ENCODE assay signal across 1 cellular context in the genomic region with DNA sequence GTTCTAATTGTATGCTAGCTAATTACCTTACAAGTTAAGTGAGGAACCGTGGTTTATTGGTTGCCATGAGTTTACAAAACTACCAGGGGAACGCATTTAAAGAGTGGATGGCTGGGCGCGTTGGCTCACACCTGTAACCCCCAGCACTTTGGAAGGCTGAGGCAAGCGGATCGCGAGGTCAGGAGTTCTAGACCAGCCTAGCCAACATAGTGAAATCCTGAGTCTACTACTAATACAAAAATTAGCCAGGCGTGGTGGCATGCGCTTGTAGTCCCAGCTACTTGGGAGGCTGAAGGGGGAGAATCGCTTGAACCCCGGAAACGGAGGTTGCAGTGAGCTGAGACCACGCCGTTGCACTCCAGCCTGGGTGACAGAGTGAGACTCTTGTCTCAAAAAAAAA.
TF ChIP-seq lines count a peak whose summit lies in the region.

No MANE protein-coding gene starts in this region.

TF ChIP-seq in H1, 55 proteins besides CTCF, POLR2A, EP300 and RAD21:
- TF ChIP-seq BCL11A (IDR thresholded peaks at IDR 0.05; ENCODE audit: low read depth in 2 of 2, low read length in 2 of 2) (no peak), TEAD4 (IDR thresholded peaks at IDR 0.05; ENCODE audit: low read depth, low read length) (no peak), CHD1 (IDR thresholded peaks at IDR 0.05; ENCODE audit: low read depth, low read length) (no peak), FOSL1 (IDR thresholded peaks at IDR 0.05; ENCODE audit: insufficient read depth, low read depth, low read length) (no peak), NANOG (IDR thresholded peaks at IDR 0.05; ENCODE audit: insufficient read depth, low read depth, low read length, poor library complexity, severe bottlenecking) (no peak)
- TF ChIP-seq, protein P1, sequence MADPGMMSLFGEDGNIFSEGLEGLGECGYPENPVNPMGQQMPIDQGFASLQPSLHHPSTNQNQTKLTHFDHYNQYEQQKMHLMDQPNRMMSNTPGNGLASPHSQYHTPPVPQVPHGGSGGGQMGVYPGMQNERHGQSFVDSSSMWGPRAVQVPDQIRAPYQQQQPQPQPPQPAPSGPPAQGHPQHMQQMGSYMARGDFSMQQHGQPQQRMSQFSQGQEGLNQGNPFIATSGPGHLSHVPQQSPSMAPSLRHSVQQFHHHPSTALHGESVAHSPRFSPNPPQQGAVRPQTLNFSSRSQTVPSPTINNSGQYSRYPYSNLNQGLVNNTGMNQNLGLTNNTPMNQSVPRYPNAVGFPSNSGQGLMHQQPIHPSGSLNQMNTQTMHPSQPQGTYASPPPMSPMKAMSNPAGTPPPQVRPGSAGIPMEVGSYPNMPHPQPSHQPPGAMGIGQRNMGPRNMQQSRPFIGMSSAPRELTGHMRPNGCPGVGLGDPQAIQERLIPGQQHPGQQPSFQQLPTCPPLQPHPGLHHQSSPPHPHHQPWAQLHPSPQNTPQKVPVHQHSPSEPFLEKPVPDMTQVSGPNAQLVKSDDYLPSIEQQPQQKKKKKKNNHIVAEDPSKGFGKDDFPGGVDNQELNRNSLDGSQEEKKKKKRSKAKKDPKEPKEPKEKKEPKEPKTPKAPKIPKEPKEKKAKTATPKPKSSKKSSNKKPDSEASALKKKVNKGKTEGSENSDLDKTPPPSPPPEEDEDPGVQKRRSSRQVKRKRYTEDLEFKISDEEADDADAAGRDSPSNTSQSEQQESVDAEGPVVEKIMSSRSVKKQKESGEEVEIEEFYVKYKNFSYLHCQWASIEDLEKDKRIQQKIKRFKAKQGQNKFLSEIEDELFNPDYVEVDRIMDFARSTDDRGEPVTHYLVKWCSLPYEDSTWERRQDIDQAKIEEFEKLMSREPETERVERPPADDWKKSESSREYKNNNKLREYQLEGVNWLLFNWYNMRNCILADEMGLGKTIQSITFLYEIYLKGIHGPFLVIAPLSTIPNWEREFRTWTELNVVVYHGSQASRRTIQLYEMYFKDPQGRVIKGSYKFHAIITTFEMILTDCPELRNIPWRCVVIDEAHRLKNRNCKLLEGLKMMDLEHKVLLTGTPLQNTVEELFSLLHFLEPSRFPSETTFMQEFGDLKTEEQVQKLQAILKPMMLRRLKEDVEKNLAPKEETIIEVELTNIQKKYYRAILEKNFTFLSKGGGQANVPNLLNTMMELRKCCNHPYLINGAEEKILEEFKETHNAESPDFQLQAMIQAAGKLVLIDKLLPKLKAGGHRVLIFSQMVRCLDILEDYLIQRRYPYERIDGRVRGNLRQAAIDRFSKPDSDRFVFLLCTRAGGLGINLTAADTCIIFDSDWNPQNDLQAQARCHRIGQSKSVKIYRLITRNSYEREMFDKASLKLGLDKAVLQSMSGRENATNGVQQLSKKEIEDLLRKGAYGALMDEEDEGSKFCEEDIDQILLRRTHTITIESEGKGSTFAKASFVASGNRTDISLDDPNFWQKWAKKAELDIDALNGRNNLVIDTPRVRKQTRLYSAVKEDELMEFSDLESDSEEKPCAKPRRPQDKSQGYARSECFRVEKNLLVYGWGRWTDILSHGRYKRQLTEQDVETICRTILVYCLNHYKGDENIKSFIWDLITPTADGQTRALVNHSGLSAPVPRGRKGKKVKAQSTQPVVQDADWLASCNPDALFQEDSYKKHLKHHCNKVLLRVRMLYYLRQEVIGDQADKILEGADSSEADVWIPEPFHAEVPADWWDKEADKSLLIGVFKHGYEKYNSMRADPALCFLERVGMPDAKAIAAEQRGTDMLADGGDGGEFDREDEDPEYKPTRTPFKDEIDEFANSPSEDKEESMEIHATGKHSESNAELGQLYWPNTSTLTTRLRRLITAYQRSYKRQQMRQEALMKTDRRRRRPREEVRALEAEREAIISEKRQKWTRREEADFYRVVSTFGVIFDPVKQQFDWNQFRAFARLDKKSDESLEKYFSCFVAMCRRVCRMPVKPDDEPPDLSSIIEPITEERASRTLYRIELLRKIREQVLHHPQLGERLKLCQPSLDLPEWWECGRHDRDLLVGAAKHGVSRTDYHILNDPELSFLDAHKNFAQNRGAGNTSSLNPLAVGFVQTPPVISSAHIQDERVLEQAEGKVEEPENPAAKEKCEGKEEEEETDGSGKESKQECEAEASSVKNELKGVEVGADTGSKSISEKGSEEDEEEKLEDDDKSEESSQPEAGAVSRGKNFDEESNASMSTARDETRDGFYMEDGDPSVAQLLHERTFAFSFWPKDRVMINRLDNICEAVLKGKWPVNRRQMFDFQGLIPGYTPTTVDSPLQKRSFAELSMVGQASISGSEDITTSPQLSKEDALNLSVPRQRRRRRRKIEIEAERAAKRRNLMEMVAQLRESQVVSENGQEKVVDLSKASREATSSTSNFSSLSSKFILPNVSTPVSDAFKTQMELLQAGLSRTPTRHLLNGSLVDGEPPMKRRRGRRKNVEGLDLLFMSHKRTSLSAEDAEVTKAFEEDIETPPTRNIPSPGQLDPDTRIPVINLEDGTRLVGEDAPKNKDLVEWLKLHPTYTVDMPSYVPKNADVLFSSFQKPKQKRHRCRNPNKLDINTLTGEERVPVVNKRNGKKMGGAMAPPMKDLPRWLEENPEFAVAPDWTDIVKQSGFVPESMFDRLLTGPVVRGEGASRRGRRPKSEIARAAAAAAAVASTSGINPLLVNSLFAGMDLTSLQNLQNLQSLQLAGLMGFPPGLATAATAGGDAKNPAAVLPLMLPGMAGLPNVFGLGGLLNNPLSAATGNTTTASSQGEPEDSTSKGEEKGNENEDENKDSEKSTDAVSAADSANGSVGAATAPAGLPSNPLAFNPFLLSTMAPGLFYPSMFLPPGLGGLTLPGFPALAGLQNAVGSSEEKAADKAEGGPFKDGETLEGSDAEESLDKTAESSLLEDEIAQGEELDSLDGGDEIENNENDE (IDR thresholded peaks at IDR 0.05; ENCODE audit: insufficient replicate concordance, low read length): no peak
